Comparison of ENCODE assay signal across 8 cellular contexts in the genomic region with DNA sequence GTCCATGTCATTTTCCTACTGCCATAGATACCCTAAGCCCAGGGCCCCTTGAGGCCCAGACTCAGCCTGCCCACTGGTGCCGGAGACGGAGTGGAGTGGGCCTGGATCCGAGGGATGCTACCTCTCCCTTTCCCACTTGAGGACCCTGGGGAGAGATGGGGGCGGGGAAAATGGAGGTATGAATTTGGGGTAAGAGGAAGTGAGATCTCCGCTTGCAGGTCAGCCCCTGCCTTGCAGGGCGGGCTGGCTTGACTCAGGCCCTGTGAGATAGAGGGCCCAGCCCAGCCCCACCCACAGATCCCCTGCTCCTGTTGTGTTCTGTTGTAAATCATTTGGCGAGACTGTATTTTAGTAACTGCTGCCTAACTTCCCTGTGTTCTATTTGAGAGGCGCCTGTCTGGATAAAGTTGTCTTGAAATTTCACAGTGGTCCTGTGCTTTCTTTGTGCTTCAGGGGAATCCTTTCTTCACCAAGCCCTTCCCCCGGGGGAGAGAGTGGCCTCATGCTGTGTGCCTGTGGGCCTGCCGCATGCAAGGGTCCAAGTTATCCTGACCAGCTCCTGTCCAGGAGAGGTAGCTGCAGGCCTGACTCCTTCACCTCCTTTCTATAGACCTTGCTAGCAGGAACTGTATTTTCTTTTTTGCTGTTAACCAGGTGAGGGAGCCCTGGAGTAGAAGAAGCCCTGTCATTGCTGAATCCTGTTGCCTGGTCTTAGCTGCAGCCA. TPM values are rescaled to one million over a fixed set of nuclear protein-coding genes. Genes with fewer than 3 reads are reported as not detected.
DNase-seq lines count a peak whose midpoint lies in the region; ATAC-seq and TF ChIP-seq lines count a peak whose summit lies in the region.

No MANE protein-coding gene starts in this region.

- POLR2A ChIA-PET in CD8-positive, alpha-beta T cell (lab: Charles Lee): interaction anchor here (1.1 kb wide), 1 partner anchor 67 kb away, joined by 3 read pairs; no protein-coding TSS in a partner anchor

- no peaks in the 10 kb centered on the region for H3K9me3 ChIP-seq in CD8-positive, alpha-beta T cell (ENCODE audit: low read length)

- TF ChIP-seq CTCF in CD14-positive monocyte (IDR thresholded peaks at IDR 0.05) (no peak), GM23338 (conservative IDR thresholded peaks at IDR 0.05; ENCODE audit: low read depth in 2 of 2) (peak; percentile 61 to 73), astrocyte of the cerebellum (IDR thresholded peaks at IDR 0.05; ENCODE audit: low read depth, low read length, missing control alignments) (peak; percentile 67)
- no peak for TF ChIP-seq CTCF in CD8-positive, alpha-beta T cell (IDR thresholded peaks at IDR 0.05)

- H2AFZ ChIP-seq in GM23338: no peak overlapping the region

- peaks cover 13% of the 10 kb centered on the region for H3K36me3 ChIP-seq in GM23338 (ENCODE audit: insufficient read depth)
- peaks cover 30% of the 10 kb centered on the region for H3K36me3 ChIP-seq in CD8-positive, alpha-beta T cell (ENCODE audit: insufficient read depth, low read length)

- no peaks in the 10 kb centered on the region for H3F3A ChIP-seq in GM23338 (replicated peaks; ENCODE audit: low read depth)

- H3K4me3 Mint-ChIP-seq in CD14-positive monocyte: no peak overlapping the region
- no peak overlapping the region for H3K4me3 Mint-ChIP-seq in GM23338
- H3K4me3 Mint-ChIP-seq in CD8-positive, alpha-beta T cell: no peak overlapping the region

- H3K4me1 Mint-ChIP-seq in CD14-positive monocyte (peaks cover 5% of the 10 kb centered on the region), GM23338 (peaks cover 36% of the 10 kb centered on the region)
- no peaks in the 10 kb centered on the region for H3K4me1 Mint-ChIP-seq in CD8-positive, alpha-beta T cell (ENCODE audit: low read depth)

- CTCF ChIA-PET in CD8-positive, alpha-beta T cell (lab: Charles Lee): interaction anchor here (0.8 to 1.0 kb wide), 2 partner anchors 27 to 68 kb away, joined by 3 read pairs; no protein-coding TSS in a partner anchor

- H3K27ac Mint-ChIP-seq in CD14-positive monocyte (peak overlapping the region in 4 of 7 donors; percentile 3 to 69 (median 47)), GM23338 (peak overlapping the region; percentile 87)
- no peak overlapping the region for H3K27ac Mint-ChIP-seq in CD8-positive, alpha-beta T cell

- H3K36me3 Mint-ChIP-seq in CD14-positive monocyte (peaks cover 46 to 56% of the 10 kb centered on the region in 2 donors), GM23338 (ENCODE audit: low read depth) (peaks cover 31% of the 10 kb centered on the region)
- peaks cover 46% of the 10 kb centered on the region for H3K36me3 Mint-ChIP-seq in CD8-positive, alpha-beta T cell

- ATAC-seq in GM23338 (peak; percentile 72), GM19467 (IDR thresholded peaks at IDR 0.05; ENCODE audit: unreplicated experiment) (no peak)
- ATAC-seq in CD8-positive, alpha-beta T cell: no peak

- H3K9me2 ChIP-seq in GM23338 (ENCODE audit: insufficient read depth): no peaks in the 10 kb centered on the region

- peaks cover 11% of the 10 kb centered on the region; the same call in 1 of the 2 replicates for H4K20me1 ChIP-seq in GM23338 (replicated peaks; ENCODE audit: insufficient read depth)

- intact Hi-C loops in CD14-positive monocyte (cut with micrococcal nuclease): no loop called here
- intact Hi-C loops in CD8-positive, alpha-beta T cell (cut with DNase I, micrococcal nuclease): no loop called here

- H3K27me3 ChIP-seq in GM23338 (ENCODE audit: insufficient read depth): no peaks in the 10 kb centered on the region
- no peaks in the 10 kb centered on the region for H3K27me3 ChIP-seq in CD8-positive, alpha-beta T cell (ENCODE audit: insufficient read depth, low read length)

- DNase-seq in CD14-positive monocyte (ENCODE audit: low spot score) (no peak), GM23338 (ENCODE audit: low spot score) (peak; percentile 89), NCI-H446 treated with DMSO at 0.1 percent for 48 hours (lab: John Stamatoyannopoulos, UW) (peak; percentile 13), astrocyte of the cerebellum (ENCODE audit: low read depth) (peak; percentile 37), left kidney (ENCODE audit: low read depth, low spot score) (peak; percentile 88)
- no peak for DNase-seq in NK-92 treated with Interleukin-12 subunit alpha and Interleukin-12 subunit beta, amount 100 ng/mL, for 24 hours (lab: John Stamatoyannopoulos, UW)
- DNase-seq in CD8-positive, alpha-beta T cell: no peak

- H3K9me3 Mint-ChIP-seq in CD14-positive monocyte (no peaks in the 10 kb centered on the region), GM23338 (no peaks in the 10 kb centered on the region)
- H3K9me3 Mint-ChIP-seq in CD8-positive, alpha-beta T cell: no peaks in the 10 kb centered on the region

- H3K27me3 Mint-ChIP-seq in CD14-positive monocyte (ENCODE audit: low read depth in 3 of 3) (peaks cover 0 to 4% (median 2%) of the 10 kb centered on the region in 3 donors), GM23338 (ENCODE audit: insufficient read depth, low read depth, poor library complexity) (peaks cover 4% of the 10 kb centered on the region)
- no peaks in the 10 kb centered on the region for H3K27me3 Mint-ChIP-seq in CD8-positive, alpha-beta T cell (ENCODE audit: low read depth)

- H3K4me3 ChIP-seq in GM23338 (no peak overlapping the region), astrocyte of the cerebellum (ENCODE audit: low read depth, low read length) (no peak overlapping the region)
- no peak overlapping the region for H3K4me3 ChIP-seq in CD8-positive, alpha-beta T cell (ENCODE audit: low read depth, low read length)

- peak overlapping the region; percentile 12; the same call in 1 of the 2 replicates for H3K27ac ChIP-seq in GM23338 (ENCODE audit: low read depth)
- no peak overlapping the region for H3K27ac ChIP-seq in CD8-positive, alpha-beta T cell (ENCODE audit: low read depth, low read length)

- H3K4me2 ChIP-seq in GM23338: no peak overlapping the region

- in situ Hi-C loops in astrocyte of the cerebellum (cut with HindIII; ENCODE audit: low sequenced_read_pairs): loop anchor here (5.0 kb wide), 3 partner anchors 53 to 137 kb away; no protein-coding TSS in a partner anchor

- peaks cover 11% of the 10 kb centered on the region for H3K4me1 ChIP-seq in GM23338 (ENCODE audit: insufficient read depth)
- H3K4me1 ChIP-seq in CD8-positive, alpha-beta T cell (ENCODE audit: insufficient read depth, low read length): no peaks in the 10 kb centered on the region

- no peaks in the 10 kb centered on the region for H3K79me2 ChIP-seq in GM23338 (replicated peaks; ENCODE audit: insufficient read depth)

TF ChIP-seq in GM23338, 12 proteins besides CTCF, POLR2A, EP300 and RAD21 (continues in another document):
- TF ChIP-seq NANOG (IDR thresholded peaks at IDR 0.05; ENCODE audit: borderline replicate concordance) (no peak), EZH2phosphoT487 (IDR thresholded peaks at IDR 0.05; ENCODE audit: unreplicated experiment) (no peak), EZH2 (IDR thresholded peaks at IDR 0.05; ENCODE audit: low read depth, unreplicated experiment) (no peak), JUNB (IDR thresholded peaks at IDR 0.05; ENCODE audit: unreplicated experiment) (no peak), ZNF114 (CRISPR knock-in tag; IDR thresholded peaks at IDR 0.05) (no peak), STAT1 (IDR thresholded peaks at IDR 0.05; ENCODE audit: unreplicated experiment) (no peak), ZNF331 (CRISPR knock-in tag; IDR thresholded peaks at IDR 0.05; ENCODE audit: low read depth) (no peak), CREB1 (CRISPR knock-in tag; IDR thresholded peaks at IDR 0.05; ENCODE audit: low read depth) (no peak), POLR2AphosphoS5 (IDR thresholded peaks at IDR 0.05; ENCODE audit: low read depth) (no peak)
- TF ChIP-seq, protein P1, sequence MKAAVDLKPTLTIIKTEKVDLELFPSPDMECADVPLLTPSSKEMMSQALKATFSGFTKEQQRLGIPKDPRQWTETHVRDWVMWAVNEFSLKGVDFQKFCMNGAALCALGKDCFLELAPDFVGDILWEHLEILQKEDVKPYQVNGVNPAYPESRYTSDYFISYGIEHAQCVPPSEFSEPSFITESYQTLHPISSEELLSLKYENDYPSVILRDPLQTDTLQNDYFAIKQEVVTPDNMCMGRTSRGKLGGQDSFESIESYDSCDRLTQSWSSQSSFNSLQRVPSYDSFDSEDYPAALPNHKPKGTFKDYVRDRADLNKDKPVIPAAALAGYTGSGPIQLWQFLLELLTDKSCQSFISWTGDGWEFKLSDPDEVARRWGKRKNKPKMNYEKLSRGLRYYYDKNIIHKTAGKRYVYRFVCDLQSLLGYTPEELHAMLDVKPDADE (IDR thresholded peaks at IDR 0.05): no peak
- TF ChIP-seq, protein P2, sequence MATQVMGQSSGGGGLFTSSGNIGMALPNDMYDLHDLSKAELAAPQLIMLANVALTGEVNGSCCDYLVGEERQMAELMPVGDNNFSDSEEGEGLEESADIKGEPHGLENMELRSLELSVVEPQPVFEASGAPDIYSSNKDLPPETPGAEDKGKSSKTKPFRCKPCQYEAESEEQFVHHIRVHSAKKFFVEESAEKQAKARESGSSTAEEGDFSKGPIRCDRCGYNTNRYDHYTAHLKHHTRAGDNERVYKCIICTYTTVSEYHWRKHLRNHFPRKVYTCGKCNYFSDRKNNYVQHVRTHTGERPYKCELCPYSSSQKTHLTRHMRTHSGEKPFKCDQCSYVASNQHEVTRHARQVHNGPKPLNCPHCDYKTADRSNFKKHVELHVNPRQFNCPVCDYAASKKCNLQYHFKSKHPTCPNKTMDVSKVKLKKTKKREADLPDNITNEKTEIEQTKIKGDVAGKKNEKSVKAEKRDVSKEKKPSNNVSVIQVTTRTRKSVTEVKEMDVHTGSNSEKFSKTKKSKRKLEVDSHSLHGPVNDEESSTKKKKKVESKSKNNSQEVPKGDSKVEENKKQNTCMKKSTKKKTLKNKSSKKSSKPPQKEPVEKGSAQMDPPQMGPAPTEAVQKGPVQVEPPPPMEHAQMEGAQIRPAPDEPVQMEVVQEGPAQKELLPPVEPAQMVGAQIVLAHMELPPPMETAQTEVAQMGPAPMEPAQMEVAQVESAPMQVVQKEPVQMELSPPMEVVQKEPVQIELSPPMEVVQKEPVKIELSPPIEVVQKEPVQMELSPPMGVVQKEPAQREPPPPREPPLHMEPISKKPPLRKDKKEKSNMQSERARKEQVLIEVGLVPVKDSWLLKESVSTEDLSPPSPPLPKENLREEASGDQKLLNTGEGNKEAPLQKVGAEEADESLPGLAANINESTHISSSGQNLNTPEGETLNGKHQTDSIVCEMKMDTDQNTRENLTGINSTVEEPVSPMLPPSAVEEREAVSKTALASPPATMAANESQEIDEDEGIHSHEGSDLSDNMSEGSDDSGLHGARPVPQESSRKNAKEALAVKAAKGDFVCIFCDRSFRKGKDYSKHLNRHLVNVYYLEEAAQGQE (IDR thresholded peaks at IDR 0.05; ENCODE audit: unreplicated experiment): no peak

RNA-seq across cellular contexts. Expression of a gene that starts 13.3 kb away (rescaled TPM):
- polyA plus RNA-seq in CD14-positive monocyte (10 to 100 TPM; 26.4 to 35.2 TPM), GM23338 (2016; fragmentation: Nextera tagmentation; extraction: Ambion mirVana) (29.2 and 33.5 TPM in 2 replicates)
- 94.5 and 114 TPM in 2 replicates for total RNA-seq in GM23338 (2014; rRNA removed; shearing (Covaris generic))
- 100 to 1,000 TPM; 111 to 114 TPM for total RNA-seq in CD8-positive, alpha-beta T cell

RNA-seq across cellular contexts. Expression of a gene that starts 24.8 kb away (rescaled TPM):
- not detected for polyA plus RNA-seq in CD14-positive monocyte
- total RNA-seq in GM23338 (2014; rRNA removed; shearing (Covaris generic)): 7.3 and 9.3 TPM in 2 replicates
- polyA plus RNA-seq in GM23338 (2016; fragmentation: Nextera tagmentation; extraction: Ambion mirVana): 6.1 and 7.7 TPM in 2 replicates
- total RNA-seq in CD8-positive, alpha-beta T cell: 1 to 10 TPM in 1 of 2 experiments, under 1 TPM in 1; 0.78 to 1.1 TPM

Comparison
In these comparisons a context has a peak if more than half of its experiments do, and no peak if none do; other contexts are left out.
1. DNase-seq: peak in GM23338 (single experiment), NCI-H446 treated with DMSO at 0.1 percent for 48 hours (single experiment), astrocyte of the cerebellum (single experiment) and left kidney (single experiment); none in CD14-positive monocyte (single experiment), NK-92 treated with Interleukin-12 subunit alpha and Interleukin-12 subunit beta, amount 100 ng/mL, for 24 hours (single experiment) and CD8-positive, alpha-beta T cell (0 of 7).
2. CTCF ChIP-seq: peak in GM23338 (2 of 2) and astrocyte of the cerebellum (single experiment); none in CD14-positive monocyte (single experiment) and CD8-positive, alpha-beta T cell (single experiment).